In the genomic region with DNA sequence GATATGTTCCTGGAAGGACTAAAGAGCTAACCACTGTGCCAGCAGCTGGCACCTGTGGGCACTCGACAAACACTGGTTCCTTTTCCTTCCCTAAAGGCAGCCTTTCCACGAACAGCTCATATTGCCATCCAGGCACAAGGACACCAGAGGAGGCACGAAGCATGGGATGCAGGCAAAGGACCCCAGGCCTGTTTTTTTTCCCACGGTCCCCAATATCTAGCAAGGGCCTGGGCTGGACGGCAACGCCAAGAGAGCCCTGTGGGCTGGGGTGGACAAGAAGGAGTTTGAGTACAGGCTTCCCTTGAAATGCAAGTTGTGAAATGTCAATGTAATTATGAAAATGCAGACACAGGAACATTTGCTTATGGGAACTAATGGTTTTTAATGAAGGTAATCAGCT, we compare ENCODE assay signal across 21 cellular contexts.
"Had no signal": no experiment of that assay in that cellular context is flagged by ENCODE, and none has a peak within 500 bp of the region (broad histone marks: within the 10 kb centered on the region; RNA-seq: fewer than 3 reads in every experiment).

No MANE protein-coding gene starts in this region.

- H3K4me2 ChIP-seq: KMS-11 had no signal

- H3K36me3 ChIP-seq: brain microvascular endothelial cell, Peyer's patch, SJCRH30 had no signal

- DNase-seq: activated CD4-positive, CD25-positive, alpha-beta regulatory T cell; activated CD8-positive, alpha-beta T cell treated with anti-CD3 and anti-CD28 coated beads for 36 hours; activated gamma-delta T cell treated with Interleukin-2 at 50 U/mL for 16 hours; activated naive CD4-positive, alpha-beta T cell treated with anti-CD3 and anti-CD28 coated beads, Interleukin-2, amount 10 ng/mL, durations not matched to agents 7 days and 5 days; activated naive CD8-positive, alpha-beta T cell treated with anti-CD3 and anti-CD28 coated beads for 36 hours; activated T-cell treated with anti-CD3 and anti-CD28 coated beads for 4 hours; activated T-cell treated with anti-CD3 and anti-CD28 coated beads, Interleukin-2, amount 50 U/mL, for 48 hours; brain microvascular endothelial cell; NCI-H1092 treated with DMSO at 0.1 percent for 48 hours; NCI-H1417 treated with DMSO at 0.1 percent for 48 hours; NCI-H1694; NCI-H2029 treated with DMSO at 0.1 percent for 48 hours; NCI-H510A treated with DMSO at 0.1 percent for 48 hours; NCI-H69; Peyer's patch; Right ventricle myocardium superior; T-helper 17 cell; T1000 had no signal

- H3K9ac ChIP-seq: KMS-11 had no signal

- H3K9me3 ChIP-seq: Peyer's patch, SJCRH30 had no signal

- ATAC-seq: activated CD8-positive, alpha-beta T cell treated with anti-CD3 and anti-CD28 coated beads for 36 hours; T-helper 17 cell had no signal

- H3K4me1 ChIP-seq: Peyer's patch, SJCRH30 had no signal

- H3K27ac ChIP-seq: brain microvascular endothelial cell, KMS-11, Peyer's patch, RWPE1, SJCRH30 had no signal

- H3K4me3 ChIP-seq: Peyer's patch, SJCRH30 had no signal

- H3K27me3 ChIP-seq: brain microvascular endothelial cell, Peyer's patch, SJCRH30 had no signal
